In genomic region chr11:88535916-88536547, GRCh38 we compare ENCODE assay signal across 8 cellular contexts.
DNase-seq lines count a peak whose midpoint lies in the region; ATAC-seq and TF ChIP-seq lines count a peak whose summit lies in the region.

No MANE protein-coding gene starts in this region.

- TF ChIP-seq CTCF in A673 (conservative IDR thresholded peaks at IDR 0.05; ENCODE audit: low read depth, low read length): no peak
- no peak for TF ChIP-seq CTCF in choroid plexus epithelial cell (conservative IDR thresholded peaks at IDR 0.05; ENCODE audit: low read depth, low read length)
- TF ChIP-seq CTCF in right atrium auricular region (IDR thresholded peaks at IDR 0.05): no peak
- TF ChIP-seq CTCF in WERI-Rb-1 (IDR thresholded peaks at IDR 0.05; ENCODE audit: low read depth, low read length): no peak

- H3K4me3 ChIP-seq in A673 (ENCODE audit: low read depth, low read length, poor library complexity, severe bottlenecking) (no peak overlapping the region), choroid plexus epithelial cell (ENCODE audit: low read depth, low read length) (no peak overlapping the region), right atrium auricular region (no peak overlapping the region), WERI-Rb-1 (ENCODE audit: low read depth, low read length) (no peak overlapping the region)

- CTCF ChIA-PET in A673 (lab: Charles Lee): no interaction called here

- intact Hi-C loops in A673 (cut with micrococcal nuclease; ENCODE audit: unreplicated experiment): no loop called here

- DNase-seq in A673 (ENCODE audit: low spot score): peak; percentile 78
- DNase-seq in choroid plexus epithelial cell (ENCODE audit: low read depth): peak; percentile 95
- peak; percentile 40 for DNase-seq in smooth muscle cell of the brain vasculature (ENCODE audit: low read depth, low spot score)
- no peak for DNase-seq in right atrium auricular region (ENCODE audit: low spot score)
- no peak for DNase-seq in WERI-Rb-1
- DNase-seq in NCI-H2107 treated with DMSO at 0.1 percent for 48 hours (lab: John Stamatoyannopoulos, UW; ENCODE audit: unreplicated experiment): no peak

- H3K9me3 ChIP-seq in A673 (ENCODE audit: low read depth, low read length, poor library complexity, severe bottlenecking) (no peaks in the 10 kb centered on the region), right atrium auricular region (no peaks in the 10 kb centered on the region), WERI-Rb-1 (ENCODE audit: severe bottlenecking) (no peaks in the 10 kb centered on the region)

- H3K36me3 ChIP-seq in A673 (ENCODE audit: insufficient read depth, low read length, poor library complexity, severe bottlenecking): no peaks in the 10 kb centered on the region
- no peaks in the 10 kb centered on the region for H3K36me3 ChIP-seq in right atrium auricular region
- H3K36me3 ChIP-seq in WERI-Rb-1: no peaks in the 10 kb centered on the region

- no peak overlapping the region for H3K27ac ChIP-seq in A673 (ENCODE audit: low read depth, low read length, poor library complexity, severe bottlenecking)
- H3K27ac ChIP-seq in right atrium auricular region: no peak overlapping the region
- H3K27ac ChIP-seq in WERI-Rb-1: no peak overlapping the region

- no TSS peak for BruUV-seq in A673 (replicated peaks; lab: Mats Ljungman, UMichigan)

- no peaks in the 10 kb centered on the region for H3K27me3 ChIP-seq in A673 (replicated peaks; ENCODE audit: insufficient read depth, low read depth, low read length, poor library complexity)
- H3K27me3 ChIP-seq in right atrium auricular region: no peaks in the 10 kb centered on the region
- H3K27me3 ChIP-seq in WERI-Rb-1 (ENCODE audit: insufficient read depth, low read depth, severe bottlenecking): no peaks in the 10 kb centered on the region

- POLR2A ChIA-PET in A673 (lab: Charles Lee; ENCODE audit: low non-redundant PET): no interaction called here

- H3K4me1 ChIP-seq in A673 (ENCODE audit: insufficient read depth, low read length, poor library complexity, severe bottlenecking) (peaks cover 3% of the 10 kb centered on the region), right atrium auricular region (no peaks in the 10 kb centered on the region)

- ATAC-seq in GM19438 (IDR thresholded peaks at IDR 0.05; ENCODE audit: low read depth, unreplicated experiment) (peak; percentile 76), HG03571 (IDR thresholded peaks at IDR 0.05; ENCODE audit: unreplicated experiment) (peak; percentile 66)

Comparison
In these comparisons a context has a peak if more than half of its experiments do, and no peak if none do; other contexts are left out.
1. DNase-seq: peak in A673 (single experiment), choroid plexus epithelial cell (single experiment) and smooth muscle cell of the brain vasculature (single experiment); none in right atrium auricular region (single experiment), WERI-Rb-1 (single experiment) and NCI-H2107 treated with DMSO at 0.1 percent for 48 hours (single experiment).